In genomic region chr1:2392686-2393085, GRCh38 we compare ENCODE assay signal across 8 cellular contexts. TPM values are rescaled to one million over a fixed set of nuclear protein-coding genes. Genes with fewer than 3 reads are reported as not detected.
DNase-seq lines count a peak whose midpoint lies in the region; ATAC-seq and TF ChIP-seq lines count a peak whose summit lies in the region.

No MANE protein-coding gene starts in this region.

- peak overlapping the region; percentile 94 for H3K27ac Mint-ChIP-seq in CD8-positive, alpha-beta T cell
- H3K27ac Mint-ChIP-seq in endodermal cell (peak overlapping the region; percentile 61), osteocyte (ENCODE audit: unreplicated experiment) (peak overlapping the region; percentile 62)

- no peaks in the 10 kb centered on the region for H3K9me3 ChIP-seq in CD8-positive, alpha-beta T cell (ENCODE audit: low read length)
- H3K9me3 ChIP-seq in OCI-LY7 (ENCODE audit: low read length) (no peaks in the 10 kb centered on the region), endodermal cell (ENCODE audit: control insufficient read depth, low read length) (no peaks in the 10 kb centered on the region)

- peak overlapping the region; percentile 60 for H3K4me3 ChIP-seq in CD8-positive, alpha-beta T cell (ENCODE audit: low read depth, low read length)
- H3K4me3 ChIP-seq in OCI-LY7 (ENCODE audit: low read depth, low read length, poor library complexity, severe bottlenecking) (peak overlapping the region; percentile 87), endodermal cell (ENCODE audit: low read length) (peak overlapping the region; percentile 93)

- peaks cover 5% of the 10 kb centered on the region; the same call in 1 of the 2 replicates for H4K20me1 ChIP-seq in OCI-LY7 (ENCODE audit: insufficient read depth, low read length)

- H3K4me1 ChIP-seq in CD8-positive, alpha-beta T cell (ENCODE audit: insufficient read depth, low read length) = peaks cover 42% of the 10 kb centered on the region
- H3K4me1 ChIP-seq in OCI-LY7 (ENCODE audit: insufficient read depth, low read length, poor library complexity, severe bottlenecking) (peaks cover 50% of the 10 kb centered on the region), endodermal cell (ENCODE audit: control insufficient read depth, insufficient read depth, low read length) (peaks cover 6% of the 10 kb centered on the region)

- H3K36me3 Mint-ChIP-seq in CD8-positive, alpha-beta T cell = peaks cover 45% of the 10 kb centered on the region
- H3K36me3 Mint-ChIP-seq in endodermal cell (ENCODE audit: low read depth) (peaks cover 30% of the 10 kb centered on the region), osteocyte (ENCODE audit: unreplicated experiment) (peaks cover 13% of the 10 kb centered on the region)

- no TSS peak for BruUV-seq in OCI-LY7 (replicated peaks; lab: Mats Ljungman, UMichigan)

- H3K9me2 ChIP-seq in OCI-LY7 (ENCODE audit: insufficient read depth, low read length) = no peaks in the 10 kb centered on the region

- no peak overlapping the region for H2AFZ ChIP-seq in OCI-LY7 (ENCODE audit: low read length)

- peak overlapping the region; percentile 59 for H3K27ac ChIP-seq in CD8-positive, alpha-beta T cell (ENCODE audit: low read depth, low read length)
- H3K27ac ChIP-seq in OCI-LY7 (ENCODE audit: low read depth, low read length, poor library complexity, severe bottlenecking) (peak overlapping the region; percentile 42), endodermal cell (ENCODE audit: low read depth, low read length) (no peak overlapping the region)

- H3K4me2 ChIP-seq in OCI-LY7 (ENCODE audit: low read length) = peak overlapping the region; percentile 96

- peak overlapping the region; percentile 39 for H3K9ac ChIP-seq in endodermal cell (ENCODE audit: extremely low read depth, low read length, poor library complexity, severe bottlenecking)

- H3K36me3 ChIP-seq in CD8-positive, alpha-beta T cell (ENCODE audit: insufficient read depth, low read length) = peaks cover 11% of the 10 kb centered on the region
- H3K36me3 ChIP-seq in OCI-LY7 (ENCODE audit: insufficient read depth, low read length) (peaks cover 49% of the 10 kb centered on the region), endodermal cell (ENCODE audit: control insufficient read depth, insufficient read depth, low read length) (peaks cover 57% of the 10 kb centered on the region)

- peaks cover 38% of the 10 kb centered on the region for H3K79me2 ChIP-seq in OCI-LY7 (ENCODE audit: insufficient read depth, low read depth, low read length)

- DNase-seq in CD8-positive, alpha-beta T cell = no peak
- no peak for DNase-seq in OCI-LY7 (ENCODE audit: low spot score)
- DNase-seq in endodermal cell = no peak
- no peak for DNase-seq in osteocyte (ENCODE audit: extremely low spot score, unreplicated experiment)
- no peak for DNase-seq in NCI-H69 (lab: John Stamatoyannopoulos, UW)
- DNase-seq in occipital lobe (lab: John Stamatoyannopoulos, UW) = no peak
- DNase-seq in AML-193 (lab: John Stamatoyannopoulos, UW) = no peak

- no peaks in the 10 kb centered on the region for H3K9me3 Mint-ChIP-seq in CD8-positive, alpha-beta T cell
- H3K9me3 Mint-ChIP-seq in endodermal cell (no peaks in the 10 kb centered on the region), osteocyte (ENCODE audit: unreplicated experiment) (no peaks in the 10 kb centered on the region)

- WGBS in endodermal cell (ENCODE audit: insufficient coverage in 1 of 2, insufficient read length in 1 of 2), 2 experiments = 85% methylated on average over 15 to 16 of the region's 16 CpGs

- peak overlapping the region; percentile 91 for H3K4me3 Mint-ChIP-seq in CD8-positive, alpha-beta T cell
- H3K4me3 Mint-ChIP-seq in endodermal cell (peak overlapping the region; percentile 73), osteocyte (ENCODE audit: unreplicated experiment) (peak overlapping the region; percentile 82)

- TF ChIP-seq CTCF in CD8-positive, alpha-beta T cell (IDR thresholded peaks at IDR 0.05) = no peak
- TF ChIP-seq CTCF in OCI-LY7 (conservative IDR thresholded peaks at IDR 0.05; ENCODE audit: low read length) (no peak), endodermal cell (conservative IDR thresholded peaks at IDR 0.05) (no peak), osteocyte (IDR thresholded peaks at IDR 0.05) (no peak)

- intact Hi-C loops in CD8-positive, alpha-beta T cell (cut with DNase I, micrococcal nuclease) = loop anchor here (5.0 to 10.0 kb wide), 4 partner anchors 260 to 1502 kb away; partner anchors contain the start of gene NADK (in 1 of the 2)
- intact Hi-C loops in OCI-LY7 (cut with micrococcal nuclease; ENCODE audit: unreplicated experiment) = no loop called here

- CTCF ChIA-PET in CD8-positive, alpha-beta T cell (lab: Charles Lee) = interaction anchor here (1.1 to 20.3 kb wide), 2 partner anchors 9 to 198 kb away, joined by 3 to 332 read pairs; partner anchors contain the start of gene FAAP20
- CTCF ChIA-PET in OCI-LY7 (lab: Charles Lee; ENCODE audit: unreplicated experiment) = no interaction called here

- peaks cover 37% of the 10 kb centered on the region for H3K4me1 Mint-ChIP-seq in CD8-positive, alpha-beta T cell (ENCODE audit: low read depth)
- peaks cover 9% of the 10 kb centered on the region for H3K4me1 Mint-ChIP-seq in endodermal cell
- H3K4me1 Mint-ChIP-seq in osteocyte (ENCODE audit: unreplicated experiment) = peaks cover 31% of the 10 kb centered on the region

- ATAC-seq in CD8-positive, alpha-beta T cell = no peak
- no peak for ATAC-seq in GM18505 (IDR thresholded peaks at IDR 0.05; ENCODE audit: unreplicated experiment)

- POLR2A ChIA-PET in CD8-positive, alpha-beta T cell (lab: Charles Lee) = interaction anchor here (0.9 to 1.6 kb wide), 3 partner anchors 131 to 198 kb away, joined by 3 to 9 read pairs (median 4); partner anchors contain the start of genes FAAP20 and PANK4
- POLR2A ChIA-PET in OCI-LY7 (lab: Charles Lee) = no interaction called here

- no peak for TF ChIP-seq POLR2A in GM18505 (IDR thresholded peaks at IDR 0.05; ENCODE audit: borderline replicate concordance, extremely low read depth, insufficient read depth, insufficient read length)

- no peaks in the 10 kb centered on the region for H3K27me3 ChIP-seq in CD8-positive, alpha-beta T cell (ENCODE audit: insufficient read depth, low read length)
- no peaks in the 10 kb centered on the region for H3K27me3 ChIP-seq in endodermal cell (ENCODE audit: control insufficient read depth, insufficient read depth, low read length, poor library complexity, severe bottlenecking)

- H3K27me3 Mint-ChIP-seq in CD8-positive, alpha-beta T cell (ENCODE audit: low read depth) = no peaks in the 10 kb centered on the region
- H3K27me3 Mint-ChIP-seq in endodermal cell (ENCODE audit: insufficient read depth) (no peaks in the 10 kb centered on the region), osteocyte (ENCODE audit: unreplicated experiment) (no peaks in the 10 kb centered on the region)

RNA-seq across cellular contexts. Expression of gene RER1, which starts 1.0 kb away (rescaled TPM):
- total RNA-seq in CD8-positive, alpha-beta T cell = 10 to 100 TPM; 54.6 to 58.7 TPM
- total RNA-seq in OCI-LY7 (2014; rRNA removed; shearing (Covaris generic)) = 54.4 and 60.5 TPM in 2 replicates
- total RNA-seq in OCI-LY7 (2022) (113 and 138 TPM in 2 replicates), endodermal cell (100 to 1,000 TPM; 114 TPM), osteocyte (144 and 147 TPM in 2 replicates), occipital lobe (34.5 TPM)
- polyA plus RNA-seq in endodermal cell (2013, experiment 1 of 2) = 68.8 TPM
- 63.1 TPM for polyA plus RNA-seq in endodermal cell (2013, experiment 2 of 2)

RNA-seq across cellular contexts. Expression of gene MORN1, which starts 1.3 kb away (rescaled TPM):
- 1 to 10 TPM; 4.9 to 5.0 TPM for total RNA-seq in CD8-positive, alpha-beta T cell
- total RNA-seq in OCI-LY7 (2014; rRNA removed; shearing (Covaris generic)) = 13.1 and 19.4 TPM in 2 replicates
- 23.6 and 29.7 TPM in 2 replicates for total RNA-seq in OCI-LY7 (2022)
- total RNA-seq in endodermal cell = 10 to 100 TPM; 21.3 to 24.9 TPM
- 10.8 TPM for polyA plus RNA-seq in endodermal cell (2013, experiment 1 of 2)
- 8.9 TPM for polyA plus RNA-seq in endodermal cell (2013, experiment 2 of 2)
- 10.9 and 12.7 TPM in 2 replicates for total RNA-seq in osteocyte
- 13.1 TPM for total RNA-seq in occipital lobe

RNA-seq across cellular contexts. Expression of gene PEX10, which starts 19.7 kb away (rescaled TPM):
- 10 to 100 TPM; 11.6 to 11.8 TPM for total RNA-seq in CD8-positive, alpha-beta T cell
- total RNA-seq in OCI-LY7 (2014; rRNA removed; shearing (Covaris generic)) = 22.6 and 23.3 TPM in 2 replicates
- total RNA-seq in OCI-LY7 (2022) (19.4 and 24.5 TPM in 2 replicates), endodermal cell (10 to 100 TPM; 35.6 TPM), osteocyte (23.1 and 25.6 TPM in 2 replicates), occipital lobe (21.2 TPM)
- polyA plus RNA-seq in endodermal cell (2013, experiment 1 of 2) = 25.1 TPM
- 23.8 TPM for polyA plus RNA-seq in endodermal cell (2013, experiment 2 of 2)
